In the genomic region with DNA sequence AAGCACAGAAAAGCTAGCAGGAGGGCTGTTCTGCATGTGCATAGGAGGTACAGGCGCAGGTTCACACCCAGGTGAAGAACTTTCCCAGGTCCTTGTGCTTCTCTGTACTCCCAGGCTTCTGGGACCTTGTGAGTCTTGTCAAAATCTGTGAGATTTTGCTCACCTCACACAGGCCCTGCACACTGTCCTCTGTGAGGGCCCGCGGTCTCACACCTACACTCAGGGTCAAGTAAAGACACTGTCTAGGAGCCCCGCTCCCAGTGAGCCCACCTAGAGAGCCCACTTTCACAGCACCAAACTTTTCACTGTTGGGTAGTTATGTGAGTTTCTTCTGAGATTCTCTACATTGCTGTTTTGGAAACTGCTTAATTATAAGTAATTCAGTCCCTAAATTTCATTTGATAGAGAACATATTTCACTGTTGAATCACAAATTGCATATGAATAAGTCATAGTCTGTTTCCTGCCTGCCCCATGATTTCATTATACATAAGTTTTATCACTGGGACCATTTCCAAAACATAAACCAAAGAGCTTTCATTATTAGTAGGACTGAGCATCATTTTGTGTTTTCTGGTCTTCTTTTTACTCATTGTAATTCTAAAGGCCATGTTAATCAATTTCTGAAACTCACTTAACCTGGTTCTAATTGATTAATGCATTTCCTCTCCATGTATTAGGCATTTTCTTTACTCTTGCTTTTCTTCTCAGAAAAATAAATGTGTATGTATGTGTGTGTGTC, we compare ENCODE assay signal across 9 cellular contexts.
DNase-seq lines count a peak whose midpoint lies in the region; ATAC-seq, FAIRE-seq and TF ChIP-seq lines count a peak whose summit lies in the region.
"Had no signal": no experiment of that assay in that cellular context is flagged by ENCODE, and none has a peak within 500 bp of the region (broad histone marks: within the 10 kb centered on the region; RNA-seq: fewer than 3 reads in every experiment).

No MANE protein-coding gene starts in this region.

- H3K27me3 ChIP-seq in bronchial epithelial cell (ENCODE audit: control insufficient read depth, insufficient read depth, low read length) (no peaks in the 10 kb centered on the region), hepatocyte (no peaks in the 10 kb centered on the region)

- no peak overlapping the region for H3K27ac ChIP-seq in hepatocyte

- no peaks in the 10 kb centered on the region for H3K9me2 ChIP-seq in hepatocyte (replicated peaks; ENCODE audit: insufficient read depth)

- H3K9me3 ChIP-seq in hepatocyte (ENCODE audit: low read depth), result no peaks in the 10 kb centered on the region

- H3K4me2 ChIP-seq in hepatocyte, result no peak overlapping the region
- H3K4me2 ChIP-seq: smooth muscle cell had no signal

- H4K20me1 ChIP-seq in hepatocyte (ENCODE audit: insufficient read depth, poor library complexity, severe bottlenecking), result no peaks in the 10 kb centered on the region

- DNase-seq in bronchial epithelial cell (ENCODE audit: low read depth), result peak; percentile 78
- peak; percentile 37 for DNase-seq in urothelium cell line (ENCODE audit: low spot score)
- no peak for DNase-seq in hepatocyte (ENCODE audit: low spot score)
- no peak for DNase-seq in left colon
- no peak for DNase-seq in OCI-M2 (lab: John Stamatoyannopoulos, UW; ENCODE audit: unreplicated experiment)

- FAIRE-seq in bronchial epithelial cell (lab: Jason Lieb, UNC) (peak; percentile 23), urothelium cell line (lab: Jason Lieb, UNC) (no peak)
- FAIRE-seq: endometrium had no signal

- H3K36me3 ChIP-seq in bronchial epithelial cell (ENCODE audit: control insufficient read depth, insufficient read depth, low read length) (no peaks in the 10 kb centered on the region), hepatocyte (replicated peaks; ENCODE audit: insufficient read depth, low read depth) (no peaks in the 10 kb centered on the region)

- peak; percentile 76 for ATAC-seq in GM19397 (IDR thresholded peaks at IDR 0.05; ENCODE audit: unreplicated experiment)
- peak; percentile 77 for ATAC-seq in HG03097 (IDR thresholded peaks at IDR 0.05; ENCODE audit: low FRiP score, unreplicated experiment)
- no peak for ATAC-seq in left colon

- TF ChIP-seq CTCF in bronchial epithelial cell (IDR thresholded peaks at IDR 0.05; ENCODE audit: insufficient read depth, low read length, severe bottlenecking), result no peak
- TF ChIP-seq CTCF in hepatocyte (IDR thresholded peaks at IDR 0.05; ENCODE audit: poor library complexity), result no peak

- H3K4me1 ChIP-seq in hepatocyte (ENCODE audit: insufficient read depth), result no peaks in the 10 kb centered on the region

- no peaks in the 10 kb centered on the region for H3K79me2 ChIP-seq in hepatocyte

- H3K4me3 ChIP-seq in bronchial epithelial cell (ENCODE audit: low read depth, low read length) (no peak overlapping the region), hepatocyte (no peak overlapping the region)
- H3K4me3 ChIP-seq: smooth muscle cell had no signal

- H2AFZ ChIP-seq in hepatocyte, result no peak overlapping the region

- intact Hi-C loops in left colon (cut with DNase I, micrococcal nuclease), result no loop called here

- WGBS in hepatocyte (ENCODE audit: low lambda C conversion rate, missing lambda C conversion rate), result 79% methylated on average over 4 of the region's 4 CpGs

Comparison
In these comparisons a context has a peak if more than half of its experiments do, and no peak if none do; other contexts are left out.
1. DNase-seq: peak in bronchial epithelial cell (single experiment) and urothelium cell line (single experiment); none in hepatocyte (single experiment), left colon (0 of 2) and OCI-M2 (single experiment).